In genomic region chr19:56221442-56221841, GRCh38 we compare ENCODE assay signal across 1 cellular context.
TF ChIP-seq lines count a peak whose summit lies in the region.

No MANE protein-coding gene starts in this region.

TF ChIP-seq in IMR-90, 13 proteins besides CTCF, POLR2A, EP300 and RAD21:
- 0 out of 2 replicates have a peak, but pooled peaks have one; percentile 23 for TF ChIP-seq CEBPB (IDR thresholded peaks at IDR 0.05; ENCODE audit: low read depth, low read length)
